Comparison of ENCODE assay signal across 18 cellular contexts in genomic region chr16:47073223-47074155, GRCh38.
DNase-seq lines count a peak whose midpoint lies in the region; ATAC-seq, FAIRE-seq and TF ChIP-seq lines count a peak whose summit lies in the region.
"Had no signal": no experiment of that assay in that cellular context is flagged by ENCODE, and none has a peak within 500 bp of the region (broad histone marks: within the 10 kb centered on the region; RNA-seq: fewer than 3 reads in every experiment).

No MANE protein-coding gene starts in this region.

- TF ChIP-seq CTCF in mucosa of descending colon (IDR thresholded peaks at IDR 0.05) (no peak), GM13976 (IDR thresholded peaks at IDR 0.05; ENCODE audit: borderline replicate concordance, control extremely low read depth, extremely low read depth, insufficient read depth, missing control alignments) (no peak), pancreas (IDR thresholded peaks at IDR 0.05) (no peak)

- DNase-seq in NCI-H1417 treated with DMSO at 0.1 percent for 48 hours (lab: John Stamatoyannopoulos, UW), result peak; percentile 7
- DNase-seq in mucosa of descending colon, result peak in 1 of 3 donors; percentile 79
- DNase-seq in G401 (ENCODE audit: low spot score), result no peak
- DNase-seq in GM13976 (ENCODE audit: low spot score), result no peak
- no peak for DNase-seq in GM19238 (ENCODE audit: insufficient read length, low spot score)
- DNase-seq in pancreas, result no peak
- DNase-seq: activated gamma-delta T cell treated with Interleukin-2 at 50 U/mL for 16 hours; BE2C; heart left ventricle; midbrain; NCI-H187; NCI-H524 treated with DMSO at 0.1 percent for 48 hours; nucleus accumbens; stimulated activated CD4-positive, alpha-beta T cell treated with anti-CD3 and anti-CD28 coated beads, Interleukin-4, amount 100 ng/mL, for 1 hour; thyroid gland had no signal

- no peaks in the 10 kb centered on the region for H3K27me3 ChIP-seq in pancreas
- H3K27me3 ChIP-seq: BE2C, heart left ventricle, thyroid gland had no signal

- H3K4me1 ChIP-seq in mucosa of descending colon (ENCODE audit: low read depth) (no peaks in the 10 kb centered on the region), pancreas (no peaks in the 10 kb centered on the region)
- H3K4me1 ChIP-seq: BE2C, heart left ventricle, thyroid gland had no signal

- FAIRE-seq in pancreas (lab: Jason Lieb, UNC), result no peak
- FAIRE-seq: keratinocyte had no signal

- WGBS in pancreas, 2 donors, result 41 to 45% methylated on average over 6 of the region's 6 CpGs

- ATAC-seq in GM18870 (IDR thresholded peaks at IDR 0.05; ENCODE audit: unreplicated experiment) (peak; percentile 63), GM21381 (IDR thresholded peaks at IDR 0.05; ENCODE audit: unreplicated experiment) (peak; percentile 50), mucosa of descending colon (peak; percentile 74), pancreas (no peak)
- ATAC-seq: heart left ventricle had no signal

- intact Hi-C loops in mucosa of descending colon (cut with DNase I, micrococcal nuclease), result no loop called here
- intact Hi-C loops in pancreas (cut with DNase I), result no loop called here

- in situ Hi-C loops in G401 (cut with HindIII; ENCODE audit: low sequenced_read_pairs) (no loop called here), GM13976 (cut with MboI; ENCODE audit: low sequenced_read_pairs, unreplicated experiment) (no loop called here)

- H3K4me3 ChIP-seq in mucosa of descending colon (no peak overlapping the region), pancreas (no peak overlapping the region)
- H3K4me3 ChIP-seq: heart left ventricle, thyroid gland had no signal

- H3K9me3 ChIP-seq in mucosa of descending colon (no peaks in the 10 kb centered on the region), pancreas (no peaks in the 10 kb centered on the region)
- H3K9me3 ChIP-seq: BE2C, thyroid gland had no signal

- H3K27ac ChIP-seq in pancreas, result no peak overlapping the region
- H3K27ac ChIP-seq: heart left ventricle, thyroid gland had no signal

- H3K36me3 ChIP-seq in mucosa of descending colon (ENCODE audit: low read depth) (no peaks in the 10 kb centered on the region), pancreas (no peaks in the 10 kb centered on the region)
- H3K36me3 ChIP-seq: BE2C, heart left ventricle, thyroid gland had no signal

Comparison
In these comparisons a context has a peak if more than half of its experiments do, and no peak if none do; other contexts are left out.
1. ATAC-seq: peak in GM18870 (single experiment), GM21381 (single experiment) and mucosa of descending colon (single experiment); none in pancreas (0 of 4).